ENCODE assay signal across 8 cellular contexts in genomic region chr17:59840908-59841666, GRCh38. TPM values are rescaled to one million over a fixed set of nuclear protein-coding genes. Genes with fewer than 3 reads are reported as not detected.
DNase-seq lines count a peak whose midpoint lies in the region; ATAC-seq and TF ChIP-seq lines count a peak whose summit lies in the region.

No MANE protein-coding gene starts in this region.

- peaks cover 8 to 26% (median 24%) of the 10 kb centered on the region in 3 donors for H3K4me1 ChIP-seq in skeletal muscle tissue (ENCODE audit: control insufficient read depth in 3 of 3, insufficient read depth in 3 of 3, low read length in 3 of 3)

- H3K27me3 Mint-ChIP-seq in activated CD4-positive, alpha-beta T cell treated with anti-CD3 and anti-CD28 coated beads for 36 hours = peaks cover 3% of the 10 kb centered on the region
- H3K27me3 Mint-ChIP-seq in T-helper 2 cell treated with Interferon-gamma antibody and Interleukin-4, amounts not matched to agents 5 μg/mL and 100 μg/mL, for 36 hours (ENCODE audit: low read depth) = peaks cover 7% of the 10 kb centered on the region

- peak overlapping the region; percentile 100 for H3K4me3 Mint-ChIP-seq in activated CD4-positive, alpha-beta T cell treated with anti-CD3 and anti-CD28 coated beads for 36 hours
- peak overlapping the region; percentile 99 for H3K4me3 Mint-ChIP-seq in T-helper 2 cell treated with Interferon-gamma antibody and Interleukin-4, amounts not matched to agents 5 μg/mL and 100 μg/mL, for 36 hours

- peak overlapping the region in 2 of 3 donors; percentile 73 to 87 for H3K9ac ChIP-seq in skeletal muscle tissue (ENCODE audit: low read depth in 1 of 3, low read length in 3 of 3)

- no peaks in the 10 kb centered on the region for H3K9me3 Mint-ChIP-seq in activated CD4-positive, alpha-beta T cell treated with anti-CD3 and anti-CD28 coated beads for 36 hours (ENCODE audit: low read depth)
- no peaks in the 10 kb centered on the region for H3K9me3 Mint-ChIP-seq in T-helper 2 cell treated with Interferon-gamma antibody and Interleukin-4, amounts not matched to agents 5 μg/mL and 100 μg/mL, for 36 hours

- peak overlapping the region; percentile 98 for H3K27ac ChIP-seq in skeletal muscle tissue (ENCODE audit: low read depth, low read length)

- H3K27ac Mint-ChIP-seq in activated CD4-positive, alpha-beta T cell treated with anti-CD3 and anti-CD28 coated beads for 36 hours = peak overlapping the region; percentile 100
- peak overlapping the region; percentile 99 for H3K27ac Mint-ChIP-seq in T-helper 2 cell treated with Interferon-gamma antibody and Interleukin-4, amounts not matched to agents 5 μg/mL and 100 μg/mL, for 36 hours

- POLR2A ChIA-PET in activated CD4-positive, alpha-beta T cell treated with anti-CD3 and anti-CD28 coated beads for 36 hours (lab: Charles Lee) = interaction anchor here (0.6 to 9.2 kb wide), 8 partner anchors 12 to 220 kb away, joined by 3 to 308 read pairs (median 44); no protein-coding TSS in a partner anchor

- CTCF ChIA-PET in activated CD4-positive, alpha-beta T cell treated with anti-CD3 and anti-CD28 coated beads for 36 hours (lab: Charles Lee) = interaction anchor here (0.6 to 4.8 kb wide), 4 partner anchors 10 to 88 kb away, joined by 3 to 27 read pairs (median 16); no protein-coding TSS in a partner anchor

- TF ChIP-seq CTCF in fibroblast of pulmonary artery (IDR thresholded peaks at IDR 0.05; ENCODE audit: low read length, missing control alignments) = no peak

- intact Hi-C loops in activated CD4-positive, alpha-beta T cell treated with anti-CD3 and anti-CD28 coated beads for 36 hours (cut with DNase I, micrococcal nuclease) = loop anchor here (5.0 to 10.0 kb wide), 2 partner anchors 194 to 1504 kb away; no protein-coding TSS in a partner anchor

- ATAC-seq in activated CD4-positive, alpha-beta T cell treated with anti-CD3 and anti-CD28 coated beads for 36 hours = no peak
- ATAC-seq in GM19463 (IDR thresholded peaks at IDR 0.05; ENCODE audit: unreplicated experiment) = no peak

- H3K9me3 ChIP-seq in skeletal muscle tissue (ENCODE audit: control insufficient read depth in 3 of 3, low read length in 3 of 3) = no peaks in the 10 kb centered on the region

- peaks cover 0 to 13% (median 9%) of the 10 kb centered on the region in 3 donors for H3K36me3 ChIP-seq in skeletal muscle tissue (ENCODE audit: control insufficient read depth in 3 of 3, insufficient read depth in 3 of 3, low read length in 3 of 3)

- peaks cover 75% of the 10 kb centered on the region for H3K36me3 Mint-ChIP-seq in activated CD4-positive, alpha-beta T cell treated with anti-CD3 and anti-CD28 coated beads for 36 hours (ENCODE audit: low read depth)
- peaks cover 57% of the 10 kb centered on the region for H3K36me3 Mint-ChIP-seq in T-helper 2 cell treated with Interferon-gamma antibody and Interleukin-4, amounts not matched to agents 5 μg/mL and 100 μg/mL, for 36 hours (ENCODE audit: low read depth)

- H3K4me3 ChIP-seq in fibroblast of pulmonary artery (replicated peaks; ENCODE audit: low read depth, low read length) (peak overlapping the region; percentile 76), skeletal muscle tissue (ENCODE audit: low read length in 3 of 3) (peak overlapping the region in 2 of 3 donors; percentile 77 to 87)

- no peak for DNase-seq in activated CD4-positive, alpha-beta T cell treated with anti-CD3 and anti-CD28 coated beads for 36 hours
- no peak for DNase-seq in activated CD4-positive, alpha-beta T cell treated with anti-CD3 and anti-CD28 coated beads, Interleukin-2, amount 50 U/mL, for 4 hours
- no peak for DNase-seq in T-helper 2 cell treated with Interferon-gamma antibody and Interleukin-4, amounts not matched to agents 5 μg/mL and 100 μg/mL, for 36 hours (ENCODE audit: low spot score)
- peak; percentile 75 for DNase-seq in fibroblast of pulmonary artery (ENCODE audit: low read depth)
- no peak for DNase-seq in NCI-H1092 treated with DMSO at 0.1 percent for 48 hours (lab: John Stamatoyannopoulos, UW)
- no peak for DNase-seq in hypothalamus (lab: John Stamatoyannopoulos, UW)

- H3K4me1 Mint-ChIP-seq in activated CD4-positive, alpha-beta T cell treated with anti-CD3 and anti-CD28 coated beads for 36 hours = peaks cover 52% of the 10 kb centered on the region
- peaks cover 40% of the 10 kb centered on the region for H3K4me1 Mint-ChIP-seq in T-helper 2 cell treated with Interferon-gamma antibody and Interleukin-4, amounts not matched to agents 5 μg/mL and 100 μg/mL, for 36 hours (ENCODE audit: low read depth)

- H3K27me3 ChIP-seq in skeletal muscle tissue (ENCODE audit: control insufficient read depth in 3 of 3, insufficient read depth in 3 of 3, low read length in 3 of 3) = no peaks in the 10 kb centered on the region

RNA-seq across cellular contexts. Expression of gene TUBD1, which starts 51.7 kb away (rescaled TPM):
- 10 to 100 TPM; 10.6 to 11.0 TPM for total RNA-seq in activated CD4-positive, alpha-beta T cell treated with anti-CD3 and anti-CD28 coated beads for 36 hours
- 21.9 TPM for total RNA-seq in skeletal muscle tissue

RNA-seq across cellular contexts. Expression of gene RPS6KB1, which starts 51.8 kb away (rescaled TPM):
- 10 to 100 TPM; 52.6 to 54.5 TPM for total RNA-seq in activated CD4-positive, alpha-beta T cell treated with anti-CD3 and anti-CD28 coated beads for 36 hours
- total RNA-seq in skeletal muscle tissue = 36.5 TPM
